In the genomic region with DNA sequence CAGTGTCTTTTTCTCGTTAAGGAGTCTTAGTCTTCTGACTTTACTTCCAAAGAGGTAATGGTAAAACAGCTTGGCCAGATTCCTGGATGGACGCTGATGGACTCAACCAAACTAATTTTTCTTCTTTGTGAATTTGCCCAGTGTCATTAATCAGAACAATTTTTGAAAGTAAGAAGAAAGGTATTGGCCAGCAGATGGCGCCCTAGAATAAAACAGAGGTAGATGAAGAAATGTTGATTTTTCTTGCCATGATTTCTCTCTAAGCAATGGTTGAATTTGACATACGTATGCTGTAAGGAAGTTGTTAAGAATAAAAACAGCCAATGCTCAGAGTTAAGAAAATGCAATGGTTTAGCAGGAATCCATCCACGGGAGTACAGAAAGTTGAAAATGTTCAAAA, we compare ENCODE assay signal across 8 cellular contexts.
A peak's percentile ranks its signal among the peaks of the same experiment; 100 is the strongest.
DNase-seq lines count a peak whose midpoint lies in the region; ATAC-seq, FAIRE-seq and TF ChIP-seq lines count a peak whose summit lies in the region.

No MANE protein-coding gene starts in this region.

- no peak for DNase-seq in CD14-positive monocyte (ENCODE audit: low spot score)
- peak; percentile 11 to 67 for DNase-seq in HAP-1 (ENCODE audit: low spot score in 2 of 2)
- peak; percentile 77 for DNase-seq in NCI-H774 (lab: John Stamatoyannopoulos, UW)
- DNase-seq in activated T-cell treated with anti-CD3 and anti-CD28 coated beads, Interleukin-2, amount 50 U/mL, for 24 hours, result peak; percentile 48
- DNase-seq in globus pallidus (ENCODE audit: low spot score), result peak; percentile 26
- peak; percentile 79 for DNase-seq in small intestine

- H3K9me3 ChIP-seq in HAP-1 (no peaks in the 10 kb centered on the region), small intestine (ENCODE audit: control insufficient read depth, low read depth) (no peaks in the 10 kb centered on the region)

- H3K4me1 Mint-ChIP-seq in CD14-positive monocyte, result no peaks in the 10 kb centered on the region
- H3K4me1 Mint-ChIP-seq in activated T-cell treated with anti-CD3 and anti-CD28 coated beads, Interleukin-2, amount 50 U/mL, for 24 hours (ENCODE audit: low read depth), result peaks cover 1% of the 10 kb centered on the region

- H3K36me3 ChIP-seq in HAP-1 (replicated peaks) (no peaks in the 10 kb centered on the region), small intestine (ENCODE audit: control insufficient read depth in 2 of 2, insufficient read depth in 2 of 2, low read length in 2 of 2) (no peaks in the 10 kb centered on the region)

- FAIRE-seq in small intestine (lab: Jason Lieb, UNC), result no peak

- H3K27me3 ChIP-seq in HAP-1 (ENCODE audit: low read depth), result 0 out of 2 replicates have a peak, but pooled peaks cover 2% of the 10 kb centered on the region
- H3K27me3 ChIP-seq in small intestine (ENCODE audit: control insufficient read depth in 2 of 2, insufficient read depth in 2 of 2, low read length in 2 of 2), result peaks cover 0 to 2% of the 10 kb centered on the region in 2 donors

- no peak overlapping the region for H3K27ac Mint-ChIP-seq in CD14-positive monocyte
- H3K27ac Mint-ChIP-seq in activated T-cell treated with anti-CD3 and anti-CD28 coated beads, Interleukin-2, amount 50 U/mL, for 24 hours, result no peak overlapping the region

- peaks cover 0 to 3% (median 2%) of the 10 kb centered on the region in 3 donors for H3K27me3 Mint-ChIP-seq in CD14-positive monocyte (ENCODE audit: low read depth in 3 of 3)
- H3K27me3 Mint-ChIP-seq in activated T-cell treated with anti-CD3 and anti-CD28 coated beads, Interleukin-2, amount 50 U/mL, for 24 hours, result peaks cover 43% of the 10 kb centered on the region

- H3K36me3 Mint-ChIP-seq in CD14-positive monocyte, result no peaks in the 10 kb centered on the region
- no peaks in the 10 kb centered on the region for H3K36me3 Mint-ChIP-seq in activated T-cell treated with anti-CD3 and anti-CD28 coated beads, Interleukin-2, amount 50 U/mL, for 24 hours (ENCODE audit: low read depth)

- peak; percentile 51 for TF ChIP-seq CTCF in CD14-positive monocyte (IDR thresholded peaks at IDR 0.05)

- H3K4me1 ChIP-seq in HAP-1, result no peaks in the 10 kb centered on the region
- H3K4me1 ChIP-seq in small intestine (ENCODE audit: control insufficient read depth in 2 of 2, insufficient read depth in 1 of 2, low read depth in 1 of 2, low read length in 1 of 2), result no peaks in the 10 kb centered on the region

- intact Hi-C loops in CD14-positive monocyte (cut with micrococcal nuclease), result loop anchor here in 1 of 2 donors (5.0 to 10.0 kb wide), 2 partner anchors 615 to 732 kb away; no protein-coding TSS in a partner anchor

- 8 to 16% (median 11%) methylated on average over 5 of the region's 5 CpGs for WGBS in small intestine, 3 donors

- no peak overlapping the region for H3K27ac ChIP-seq in small intestine (ENCODE audit: low read depth in 1 of 2, low read length in 1 of 2)

- peaks cover 0 to 7% (median 0%) of the 10 kb centered on the region in 7 donors for H3K9me3 Mint-ChIP-seq in CD14-positive monocyte
- no peaks in the 10 kb centered on the region for H3K9me3 Mint-ChIP-seq in activated T-cell treated with anti-CD3 and anti-CD28 coated beads, Interleukin-2, amount 50 U/mL, for 24 hours

- no peak for ATAC-seq in HG02973 (IDR thresholded peaks at IDR 0.05; ENCODE audit: unreplicated experiment)
- no peak for ATAC-seq in GM18502 (IDR thresholded peaks at IDR 0.05; ENCODE audit: poor library complexity, unreplicated experiment)

- H3K4me3 Mint-ChIP-seq in CD14-positive monocyte, result no peak overlapping the region
- no peak overlapping the region for H3K4me3 Mint-ChIP-seq in activated T-cell treated with anti-CD3 and anti-CD28 coated beads, Interleukin-2, amount 50 U/mL, for 24 hours

- in situ Hi-C loops in HAP-1 (cut with MboI; ENCODE audit: low sequenced_read_pairs), result loop anchor here (10.0 to 25.0 kb wide), 2 partner anchors 620 to 732 kb away; no protein-coding TSS in a partner anchor

- H3K4me3 ChIP-seq in HAP-1 (no peak overlapping the region), small intestine (ENCODE audit: low read depth in 1 of 2, low read length in 2 of 2) (no peak overlapping the region)
